In the genomic region with DNA sequence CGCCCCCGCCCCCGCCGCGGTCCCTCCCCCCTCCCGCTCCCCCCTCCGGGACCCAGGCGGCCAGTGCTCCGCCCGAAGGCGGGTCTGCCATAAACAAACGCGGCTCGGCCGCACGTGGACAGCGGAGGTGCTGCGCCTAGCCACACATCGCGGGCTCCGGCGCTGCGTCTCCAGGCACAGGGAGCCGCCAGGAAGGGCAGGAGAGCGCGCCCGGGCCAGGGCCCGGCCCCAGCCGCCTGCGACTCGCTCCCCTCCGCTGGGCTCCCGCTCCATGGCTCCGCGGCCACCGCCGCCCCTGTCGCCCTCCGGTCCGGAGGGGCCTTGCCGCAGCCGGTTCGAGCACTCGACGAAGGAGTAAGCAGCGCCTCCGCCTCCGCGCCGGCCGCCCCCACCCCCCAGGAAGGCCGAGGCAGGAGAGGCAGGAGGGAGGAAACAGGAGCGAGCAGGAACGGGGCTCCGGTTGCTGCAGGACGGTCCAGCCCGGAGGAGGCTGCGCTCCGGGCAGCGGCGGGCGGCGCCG, we compare ENCODE assay signal across 8 cellular contexts. TPM values are rescaled to one million over a fixed set of nuclear protein-coding genes. Genes with fewer than 3 reads are reported as not detected.
DNase-seq lines count a peak whose midpoint lies in the region; ATAC-seq and TF ChIP-seq lines count a peak whose summit lies in the region.

A gene with protein sequence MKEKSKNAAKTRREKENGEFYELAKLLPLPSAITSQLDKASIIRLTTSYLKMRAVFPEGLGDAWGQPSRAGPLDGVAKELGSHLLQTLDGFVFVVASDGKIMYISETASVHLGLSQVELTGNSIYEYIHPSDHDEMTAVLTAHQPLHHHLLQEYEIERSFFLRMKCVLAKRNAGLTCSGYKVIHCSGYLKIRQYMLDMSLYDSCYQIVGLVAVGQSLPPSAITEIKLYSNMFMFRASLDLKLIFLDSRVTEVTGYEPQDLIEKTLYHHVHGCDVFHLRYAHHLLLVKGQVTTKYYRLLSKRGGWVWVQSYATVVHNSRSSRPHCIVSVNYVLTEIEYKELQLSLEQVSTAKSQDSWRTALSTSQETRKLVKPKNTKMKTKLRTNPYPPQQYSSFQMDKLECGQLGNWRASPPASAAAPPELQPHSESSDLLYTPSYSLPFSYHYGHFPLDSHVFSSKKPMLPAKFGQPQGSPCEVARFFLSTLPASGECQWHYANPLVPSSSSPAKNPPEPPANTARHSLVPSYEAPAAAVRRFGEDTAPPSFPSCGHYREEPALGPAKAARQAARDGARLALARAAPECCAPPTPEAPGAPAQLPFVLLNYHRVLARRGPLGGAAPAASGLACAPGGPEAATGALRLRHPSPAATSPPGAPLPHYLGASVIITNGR (plus strand): TSS at position 90 of the 520 bp plus-strand sequence. CDS start 632 bp downstream, outside the sequence.

- H3K27me3 Mint-ChIP-seq in MCF 10A (ENCODE audit: insufficient read depth, unreplicated experiment) = no peaks in the 10 kb centered on the region

- H3K4me1 ChIP-seq in mesodermal cell (ENCODE audit: control insufficient read depth, insufficient read depth, low read length, poor library complexity, severe bottlenecking) = peaks cover 38% of the 10 kb centered on the region

- no peak for TF ChIP-seq CTCF in MCF 10A (IDR thresholded peaks at IDR 0.05; ENCODE audit: unreplicated experiment)

- H3K9me3 ChIP-seq in mesodermal cell (ENCODE audit: control insufficient read depth, low read length) = no peaks in the 10 kb centered on the region

- DNase-seq in EL (peak; percentile 54), M059J (ENCODE audit: low read depth) (peak; percentile 66), MCF 10A (ENCODE audit: unreplicated experiment) (peak; percentile 76), cortex of kidney (lab: John Stamatoyannopoulos, UW) (no peak), HK-2 (ENCODE audit: unreplicated experiment) (no peak), NCI-H128 (lab: John Stamatoyannopoulos, UW; ENCODE audit: unreplicated experiment) (no peak)

- POLR2A ChIA-PET in MCF 10A (lab: Yijun Ruan, JAX) = interaction anchor here (0.6 to 1.2 kb wide), 6 partner anchors 13 to 1851 kb away, joined by 3 to 4 read pairs (median 3); a partner anchor contains a TSS

- peaks cover 13% of the 10 kb centered on the region for H3K4me1 Mint-ChIP-seq in MCF 10A (ENCODE audit: insufficient read depth, unreplicated experiment)

- H3K36me3 Mint-ChIP-seq in MCF 10A (ENCODE audit: insufficient read depth, unreplicated experiment) = no peaks in the 10 kb centered on the region

- 0% methylated on average over 33 to 42 of the region's 64 CpGs for WGBS in mesodermal cell (ENCODE audit: insufficient coverage in 2 of 2), 2 experiments

- H3K36me3 ChIP-seq in mesodermal cell (ENCODE audit: control insufficient read depth, insufficient read depth, low read length) = no peaks in the 10 kb centered on the region

- CTCF ChIA-PET in MCF 10A (lab: Yijun Ruan, JAX) = interaction anchor here (1.0 to 1.4 kb wide), 4 partner anchors 68 to 216 kb away, joined by 3 to 7 read pairs (median 4); no protein-coding TSS in a partner anchor

- intact Hi-C loops in MCF 10A (cut with micrococcal nuclease) = loop anchor here (2.0 kb wide), 1 partner anchor 68 kb away; no protein-coding TSS in a partner anchor

- H3K4me3 ChIP-seq in mesodermal cell (ENCODE audit: extremely low read depth, insufficient read depth, low read length, poor library complexity, severe bottlenecking) = peak within 1 kb of the TSS; percentile 35

- BruUV-seq in MCF 10A (replicated peaks; lab: Mats Ljungman, UMichigan) = no TSS peak

- peak within 1 kb of the TSS; percentile 81 for H3K4me3 Mint-ChIP-seq in MCF 10A (ENCODE audit: unreplicated experiment)

- H3K27ac ChIP-seq in mesodermal cell (ENCODE audit: low read depth, low read length, severe bottlenecking) = no peak within 1 kb of the TSS

- H3K27ac Mint-ChIP-seq in MCF 10A (ENCODE audit: low read depth, unreplicated experiment) = peak within 1 kb of the TSS; percentile 83

- ATAC-seq in GM18909 (IDR thresholded peaks at IDR 0.05; ENCODE audit: poor library complexity, unreplicated experiment) = no peak

- no peaks in the 10 kb centered on the region for H3K9me3 Mint-ChIP-seq in MCF 10A (ENCODE audit: unreplicated experiment)

RNA-seq across cellular contexts. Expression of the gene that starts here (rescaled TPM):
- total RNA-seq in M059J (2014; rRNA removed; shearing (Covaris generic)) = 0.59 and 1.8 TPM in 2 replicates
- total RNA-seq in MCF 10A (2022) = 11.2 and 14.4 TPM in 2 replicates
- 0.77 TPM for polyA plus RNA-seq in mesodermal cell (2013, experiment 1 of 2)
- 0.40 TPM for polyA plus RNA-seq in mesodermal cell (2013, experiment 2 of 2)

Comparison
In these comparisons a context has a peak if more than half of its experiments do, and no peak if none do; other contexts are left out.
1. DNase-seq: peak in EL (single experiment), M059J (single experiment) and MCF 10A (single experiment); none in cortex of kidney (single experiment), HK-2 (single experiment) and NCI-H128 (single experiment).